Comparison of ENCODE assay signal across 17 cellular contexts in the genomic region with DNA sequence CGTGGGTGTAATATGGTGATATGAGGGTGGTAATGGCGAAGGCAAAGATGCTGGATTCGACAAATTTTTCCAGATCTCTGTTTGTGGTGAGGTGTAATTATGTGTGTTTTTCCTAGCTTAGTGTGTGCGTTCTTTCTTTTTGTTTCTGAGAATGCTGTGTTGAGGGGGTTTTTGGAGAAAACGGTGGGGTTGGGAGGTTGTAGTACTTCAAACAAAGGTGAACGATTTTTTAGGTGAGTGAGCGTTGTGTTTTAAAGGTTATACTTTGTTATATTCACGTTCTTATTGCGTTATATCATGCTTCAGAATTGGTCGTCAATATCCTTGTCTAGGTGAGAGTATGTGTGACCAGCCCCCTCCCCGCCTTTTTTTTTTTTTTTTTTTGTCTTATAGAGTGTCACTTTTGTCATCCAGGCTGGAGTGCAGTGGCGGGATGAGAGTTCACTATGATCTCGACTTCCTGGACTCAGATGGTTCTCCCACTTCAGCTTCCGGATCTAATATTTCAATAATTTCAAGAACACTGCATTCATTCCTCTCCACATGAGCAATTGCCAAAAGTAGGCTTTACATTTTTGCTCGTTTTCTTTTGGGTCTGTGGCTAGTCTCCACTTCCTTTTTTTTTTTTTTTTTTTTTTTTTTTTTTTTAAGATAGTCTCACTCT.
DNase-seq lines count a peak whose midpoint lies in the region; ATAC-seq, FAIRE-seq and TF ChIP-seq lines count a peak whose summit lies in the region.
"Had no signal": no experiment of that assay in that cellular context is flagged by ENCODE, and none has a peak within 500 bp of the region (broad histone marks: within the 10 kb centered on the region; RNA-seq: fewer than 3 reads in every experiment).

No MANE protein-coding gene starts in this region.

- H3K4me2 ChIP-seq in HCT116 (ENCODE audit: low read length) (no peak overlapping the region), endothelial cell of umbilical vein (ENCODE audit: insufficient read depth, low read length) (no peak overlapping the region)

- H3K79me2 ChIP-seq in HCT116 (ENCODE audit: insufficient read depth, low read length) (no peaks in the 10 kb centered on the region), endothelial cell of umbilical vein (ENCODE audit: control insufficient read depth, insufficient read depth, low read length) (no peaks in the 10 kb centered on the region)

- no peaks in the 10 kb centered on the region for H3K27me3 Mint-ChIP-seq in Caco-2 (ENCODE audit: insufficient read depth, unreplicated experiment)
- H3K27me3 Mint-ChIP-seq: CD4-positive, CD25-positive, alpha-beta regulatory T cell had no signal

- H4K20me1 ChIP-seq in HCT116 (ENCODE audit: insufficient read depth), result no peaks in the 10 kb centered on the region
- H4K20me1 ChIP-seq in endothelial cell of umbilical vein (replicated peaks; ENCODE audit: control insufficient read depth, extremely low read depth, insufficient read depth, low read length), result no peaks in the 10 kb centered on the region

- H3K9me1 ChIP-seq in endothelial cell of umbilical vein (replicated peaks; ENCODE audit: control insufficient read depth, extremely low read depth, insufficient read depth, low read length), result no peaks in the 10 kb centered on the region

- H3K27me3 ChIP-seq in Caco-2 (replicated peaks; ENCODE audit: control insufficient read depth, insufficient read depth, low read length) (no peaks in the 10 kb centered on the region), HCT116 (ENCODE audit: insufficient read depth, low read length) (no peaks in the 10 kb centered on the region), endothelial cell of umbilical vein (ENCODE audit: control insufficient read depth in 2 of 2, insufficient read depth in 2 of 2, low read length in 2 of 2) (no peaks in the 10 kb centered on the region)

- no peak overlapping the region for H3K4me3 ChIP-seq in Caco-2 (ENCODE audit: low read depth, low read length)
- no peak overlapping the region for H3K4me3 ChIP-seq in HCT116 (replicated peaks in 1 of 2; ENCODE audit: low read depth in 1 of 2, low read length in 2 of 2)
- no peak overlapping the region for H3K4me3 ChIP-seq in endothelial cell of umbilical vein (replicated peaks in 1 of 3; ENCODE audit: insufficient read depth in 1 of 3, low read depth in 1 of 3, low read length in 3 of 3)

- no peak overlapping the region for H3K27ac Mint-ChIP-seq in Caco-2 (ENCODE audit: unreplicated experiment)
- H3K27ac Mint-ChIP-seq: CD4-positive, CD25-positive, alpha-beta regulatory T cell had no signal

- DNase-seq in Caco-2, result no peak
- no peak for DNase-seq in HCT116 (ENCODE audit: low read depth, low spot score)
- no peak for DNase-seq in endothelial cell of umbilical vein (ENCODE audit: low read depth, low spot score)
- DNase-seq in superior temporal gyrus (ENCODE audit: extremely low spot score), result no peak
- no peak for DNase-seq in NCI-H1436 (lab: John Stamatoyannopoulos, UW)
- DNase-seq: COR-L47, GOT3, NCI-H1105 treated with DMSO at 0.1 percent for 48 hours, NCI-H187, NCI-H2107, NCI-H510A, NCI-H748 treated with DMSO at 0.1 percent for 48 hours, SW 1271 had no signal

- H3K36me3 Mint-ChIP-seq in Caco-2 (ENCODE audit: insufficient read depth, unreplicated experiment), result peaks cover 14% of the 10 kb centered on the region
- H3K36me3 Mint-ChIP-seq: CD4-positive, CD25-positive, alpha-beta regulatory T cell had no signal

- CTCF ChIA-PET in Caco-2 (lab: Charles Lee), result interaction anchor here (0.9 to 1.4 kb wide), 5 partner anchors 10 to 292 kb away, joined by 3 to 5 read pairs (median 3); partner anchors contain the start of genes NBR1 and TMEM106A
- CTCF ChIA-PET in HCT116 (lab: Charles Lee), result interaction anchor here (1.1 kb wide), 1 partner anchor 291 kb away, joined by 4 read pairs; no protein-coding TSS in a partner anchor
- CTCF ChIA-PET in endothelial cell of umbilical vein (lab: Charles Lee), result interaction anchor here (0.6 to 1.7 kb wide), 10 partner anchors 8 to 294 kb away, joined by 3 to 9 read pairs (median 4); partner anchors contain the start of genes DHX8 and TMEM106A

- BruUV-seq in Caco-2 (replicated peaks; lab: Mats Ljungman, UMichigan) (TSS peak; percentile 94), HCT116 (replicated peaks; lab: Mats Ljungman, UMichigan) (TSS peak; percentile 98), endothelial cell of umbilical vein (replicated peaks; lab: Mats Ljungman, UMichigan) (TSS peak; percentile 100)

- H3K9ac ChIP-seq in HCT116 (ENCODE audit: low read length), result no peak overlapping the region
- peak overlapping the region; percentile 100 for H3K9ac ChIP-seq in endothelial cell of umbilical vein (replicated peaks; ENCODE audit: extremely low read depth, insufficient read depth, low read length)

- POLR2A ChIA-PET in Caco-2 (lab: Charles Lee), result interaction anchor here (0.5 to 2.2 kb wide), 27 partner anchors 8 to 780 kb away, joined by 3 to 36 read pairs (median 5); partner anchors contain the start of genes BRCA1, DHX8, NAGLU and NBR1
- POLR2A ChIA-PET in HCT116 (lab: Charles Lee), result interaction anchor here (0.6 to 3.5 kb wide), 30 partner anchors 10 to 639 kb away, joined by 3 to 76 read pairs (median 4); partner anchors contain the start of genes DHX8, NBR1, PLEKHH3 and RND2
- POLR2A ChIA-PET in endothelial cell of umbilical vein (lab: Charles Lee), result interaction anchor here (0.7 to 3.9 kb wide), 17 partner anchors 9 to 740 kb away, joined by 3 to 50 read pairs (median 9); partner anchors contain the start of genes NBR1, RND2, RPL27 and TMEM106A

- H3K9me3 ChIP-seq in Caco-2 (peaks cover 14% of the 10 kb centered on the region), HCT116 (ENCODE audit: control insufficient read depth in 1 of 2, insufficient read depth in 1 of 2, low read depth in 1 of 2, low read length in 2 of 2) (no peaks in the 10 kb centered on the region; a peak in 1 of 4 replicates), endothelial cell of umbilical vein (replicated peaks; ENCODE audit: control insufficient read depth, insufficient read depth, low read length) (no peaks in the 10 kb centered on the region)

- H3K4me1 Mint-ChIP-seq in Caco-2 (ENCODE audit: low read depth, unreplicated experiment), result peaks cover 7% of the 10 kb centered on the region

- H3K9me3 Mint-ChIP-seq in Caco-2 (ENCODE audit: unreplicated experiment), result no peaks in the 10 kb centered on the region

- intact Hi-C loops in Caco-2 (cut with micrococcal nuclease; ENCODE audit: unreplicated experiment), result loop anchor here (1.0 to 5.0 kb wide), 4 partner anchors 146 to 461 kb away; partner anchors contain the start of genes BRCA1, DUSP3 and VAT1
- intact Hi-C loops in HCT116 (cut with micrococcal nuclease), result no loop called here
- intact Hi-C loops in endothelial cell of umbilical vein (cut with micrococcal nuclease), result loop anchor here (1.0 kb wide), 2 partner anchors 145 to 191 kb away; partner anchors contain the start of genes BRCA1 and NBR1

- RAD21 ChIA-PET in HCT116 (lab: Charles Lee; ENCODE audit: low non-redundant PET in 1 of 2, low total read pairs in 2 of 2, uncharacterized antibody in 2 of 2, unreplicated experiment in 2 of 2), result interaction anchor here (0.7 kb wide), 2 partner anchors 327 to 796 kb away, joined by 5 to 9 read pairs; no protein-coding TSS in a partner anchor

- ATAC-seq in HCT116, result no peak
- ATAC-seq in HG03378 (IDR thresholded peaks at IDR 0.05; ENCODE audit: unreplicated experiment), result no peak
- ATAC-seq in HG02588 (IDR thresholded peaks at IDR 0.05; ENCODE audit: unreplicated experiment), result no peak

- H3K36me3 ChIP-seq in Caco-2 (ENCODE audit: control insufficient read depth, insufficient read depth, low read length) (no peaks in the 10 kb centered on the region), HCT116 (ENCODE audit: control insufficient read depth in 1 of 2, insufficient read depth in 2 of 2, low read length in 2 of 2) (no peaks in the 10 kb centered on the region), endothelial cell of umbilical vein (ENCODE audit: control insufficient read depth in 2 of 2, extremely low read depth in 1 of 2, insufficient read depth in 2 of 2, low read length in 2 of 2) (no peaks in the 10 kb centered on the region)

- H3K9me2 ChIP-seq in HCT116 (ENCODE audit: insufficient read depth), result no peaks in the 10 kb centered on the region

- H3K4me1 ChIP-seq in Caco-2 (peaks cover 4% of the 10 kb centered on the region), HCT116 (ENCODE audit: control insufficient read depth in 1 of 2, insufficient read depth in 2 of 2, low read length in 2 of 2) (no peaks in the 10 kb centered on the region; a peak in 1 of 4 replicates), endothelial cell of umbilical vein (ENCODE audit: control insufficient read depth, extremely low read depth, insufficient read depth, low read length) (no peaks in the 10 kb centered on the region)

- peak; percentile 62 for FAIRE-seq in TTC549 (lab: Jason Lieb, UNC)
- no peak for FAIRE-seq in endothelial cell of umbilical vein (lab: Jason Lieb, UNC)

- TF ChIP-seq POLR2A in HCT116 (IDR thresholded peaks at IDR 0.05; ENCODE audit: borderline replicate concordance, extremely low read depth, insufficient read depth, insufficient read length) (no peak), endothelial cell of umbilical vein (IDR thresholded peaks at IDR 0.05; ENCODE audit: low read depth, low read length) (no peak)

- H3K27ac ChIP-seq in HCT116 (ENCODE audit: low read depth, low read length), result no peak overlapping the region
- H3K27ac ChIP-seq in endothelial cell of umbilical vein (ENCODE audit: insufficient read depth, low read depth, low read length), result no peak overlapping the region

- no peak for TF ChIP-seq CTCF in Caco-2 (IDR thresholded peaks at IDR 0.05; ENCODE audit: insufficient read depth in 1 of 2, low read depth in 1 of 2, low read length in 1 of 2, severe bottlenecking in 1 of 2, unreplicated experiment in 1 of 2)
- no peak for TF ChIP-seq CTCF in HCT116 (IDR thresholded peaks at IDR 0.05 in 2 of 3, conservative IDR thresholded peaks at IDR 0.05 in 1 of 3; ENCODE audit: borderline replicate concordance in 1 of 3, insufficient read depth in 1 of 3, low read depth in 2 of 3, low read length in 2 of 3)
- TF ChIP-seq CTCF in endothelial cell of umbilical vein (IDR thresholded peaks at IDR 0.05; ENCODE audit: extremely low read depth in 1 of 2, insufficient read depth in 1 of 2, low read depth in 1 of 2, low read length in 2 of 2), result no peak

- no peak overlapping the region for H2AFZ ChIP-seq in HCT116 (ENCODE audit: low read depth, low read length, poor library complexity, severe bottlenecking)
- H2AFZ ChIP-seq in endothelial cell of umbilical vein (ENCODE audit: low read depth, low read length), result no peak overlapping the region

- dilution Hi-C loops in endothelial cell of umbilical vein (cut with MboI; ENCODE audit: extremely low pct_ligation_motif_present, low sequenced_read_pairs), result no loop called here

- H3K4me3 Mint-ChIP-seq in Caco-2 (ENCODE audit: unreplicated experiment), result no peak overlapping the region

- no peak for TF ChIP-seq RAD21 in HCT116 (IDR thresholded peaks at IDR 0.05; ENCODE audit: low read depth)

TF ChIP-seq in HCT116, 20 proteins besides CTCF, POLR2A, EP300 and RAD21 (continues in another document):
- no peak for TF ChIP-seq SIN3A (IDR thresholded peaks at IDR 0.05; ENCODE audit: low read depth)
- TF ChIP-seq EZH2 (IDR thresholded peaks at IDR 0.05), result no peak
- no peak for TF ChIP-seq JUND (IDR thresholded peaks at IDR 0.05)

TF ChIP-seq in endothelial cell of umbilical vein, 7 proteins besides CTCF, POLR2A, EP300 and RAD21 (continues in another document):
- TF ChIP-seq GATA2 (IDR thresholded peaks at IDR 0.05; ENCODE audit: insufficient read depth, insufficient read length, low read depth, low read length), result no peak
